21 cellular contexts compared by ENCODE assay signal in the genomic region with DNA sequence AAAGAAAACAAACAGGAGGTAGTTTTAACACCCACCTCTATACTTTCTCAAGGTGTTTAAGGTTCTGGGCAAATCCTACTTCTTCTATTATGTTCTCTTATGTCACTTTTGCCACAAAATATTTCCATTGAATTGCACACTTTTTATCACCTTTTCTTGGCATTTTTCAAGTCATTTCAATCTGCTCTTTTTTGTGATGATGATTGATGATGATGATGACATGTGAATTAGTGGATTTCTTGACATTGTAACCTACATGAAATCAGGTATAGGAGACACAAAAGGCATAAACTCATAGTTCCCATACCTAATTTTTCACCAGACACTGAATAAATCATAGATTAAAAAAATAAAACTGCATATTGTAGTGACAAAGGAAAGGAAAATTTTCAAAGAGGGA. TPM values are rescaled to one million over a fixed set of nuclear protein-coding genes. Genes with fewer than 3 reads are reported as not detected.
DNase-seq lines count a peak whose midpoint lies in the region; ATAC-seq lines count a peak whose summit lies in the region.
"Had no signal": no experiment of that assay in that cellular context is flagged by ENCODE, and none has a peak within 500 bp of the region (broad histone marks: within the 10 kb centered on the region; RNA-seq: fewer than 3 reads in every experiment).

No MANE protein-coding gene starts in this region.

- H3K9me2 ChIP-seq in Karpas-422 (replicated peaks; ENCODE audit: insufficient read depth, low read length): no peaks in the 10 kb centered on the region

- peak; percentile 32 for DNase-seq in activated CD4-positive, alpha-beta T cell treated with anti-CD3 and anti-CD28 coated beads, Interleukin-2, amount 10 ng/mL, durations not matched to agents 24 days and 14 days
- no peak for DNase-seq in activated CD4-positive, alpha-beta T cell treated with anti-CD3 and anti-CD28 coated beads, Interleukin-2, amount 50 U/mL, for 1 hour
- DNase-seq in Karpas-422 (no peak), middle frontal gyrus (ENCODE audit: extremely low spot score, low spot score) (no peak), SHP77 treated with DMSO at 0.1 percent for 48 hours (lab: John Stamatoyannopoulos, UW) (no peak)
- no peak for DNase-seq in activated naive CD8-positive, alpha-beta T cell treated with anti-CD3 and anti-CD28 coated beads for 36 hours
- no peak for DNase-seq in natural killer cell treated with Interleukin-12 subunit alpha and Interleukin-12 subunit beta and Interleukin-15 and Interleukin-18, amount 100 ng/mL, for 72 hours (ENCODE audit: low spot score)
- DNase-seq: adrenal gland, C1 segment of cervical spinal cord, DMS79 treated with DMSO at 0.1 percent for 48 hours, esophagus squamous epithelium, glutamatergic neuron, NCI-H2171 treated with DMSO at 0.1 percent for 48 hours, Peyer's patch, stomach, uterus had no signal

- no peaks in the 10 kb centered on the region for H3K27me3 Mint-ChIP-seq in activated CD4-positive, alpha-beta T cell treated with anti-CD3 and anti-CD28 coated beads, Interleukin-2, amount 10 ng/mL, durations not matched to agents 24 days and 14 days
- no peaks in the 10 kb centered on the region for H3K27me3 Mint-ChIP-seq in activated naive CD8-positive, alpha-beta T cell treated with anti-CD3 and anti-CD28 coated beads for 36 hours
- H3K27me3 Mint-ChIP-seq in natural killer cell treated with Interleukin-12 subunit alpha and Interleukin-12 subunit beta and Interleukin-15 and Interleukin-18, amount 100 ng/mL, for 72 hours: no peaks in the 10 kb centered on the region

- intact Hi-C loops in activated CD4-positive, alpha-beta T cell treated with anti-CD3 and anti-CD28 coated beads, Interleukin-2, amount 10 ng/mL, durations not matched to agents 24 days and 14 days (cut with micrococcal nuclease): loop anchor here (5.0 kb wide), 2 partner anchors 294 to 486 kb away; partner anchors contain the start of gene NEK7

- peaks cover 96% of the 10 kb centered on the region for H3K4me1 ChIP-seq in Karpas-422 (ENCODE audit: low read length)
- H3K4me1 ChIP-seq: adrenal gland, esophagus squamous epithelium, stomach, uterus had no signal

- H3K36me3 ChIP-seq in Karpas-422 (ENCODE audit: insufficient read depth, low read length): peaks cover 63% of the 10 kb centered on the region
- H3K36me3 ChIP-seq: adrenal gland, cardiac muscle cell, esophagus squamous epithelium, Peyer's patch, stomach, uterus had no signal

- peaks cover 38% of the 10 kb centered on the region for H3K4me1 Mint-ChIP-seq in activated CD4-positive, alpha-beta T cell treated with anti-CD3 and anti-CD28 coated beads, Interleukin-2, amount 10 ng/mL, durations not matched to agents 24 days and 14 days
- peaks cover 49% of the 10 kb centered on the region for H3K4me1 Mint-ChIP-seq in activated naive CD8-positive, alpha-beta T cell treated with anti-CD3 and anti-CD28 coated beads for 36 hours
- peaks cover 29 to 53% of the 10 kb centered on the region in 2 donors for H3K4me1 Mint-ChIP-seq in natural killer cell treated with Interleukin-12 subunit alpha and Interleukin-12 subunit beta and Interleukin-15 and Interleukin-18, amount 100 ng/mL, for 72 hours (ENCODE audit: low read depth in 2 of 2)

- no peaks in the 10 kb centered on the region for H3K27me3 ChIP-seq in Karpas-422 (ENCODE audit: low read length)
- H3K27me3 ChIP-seq: adrenal gland, cardiac muscle cell, esophagus squamous epithelium, Peyer's patch, stomach, uterus had no signal

- no peak for ATAC-seq in natural killer cell treated with Interleukin-12 subunit alpha and Interleukin-12 subunit beta and Interleukin-15 and Interleukin-18, amount 100 ng/mL, for 72 hours
- no peak for ATAC-seq in GM21737 (IDR thresholded peaks at IDR 0.05; ENCODE audit: unreplicated experiment)
- ATAC-seq: SK-N-SH treated with all-trans-retinoic acid at 6 μM for 48 hours had no signal

- peak overlapping the region; percentile 89 for H3K4me3 Mint-ChIP-seq in activated CD4-positive, alpha-beta T cell treated with anti-CD3 and anti-CD28 coated beads, Interleukin-2, amount 10 ng/mL, durations not matched to agents 24 days and 14 days
- H3K4me3 Mint-ChIP-seq in activated naive CD8-positive, alpha-beta T cell treated with anti-CD3 and anti-CD28 coated beads for 36 hours: peak overlapping the region; percentile 92
- peak overlapping the region; percentile 91 for H3K4me3 Mint-ChIP-seq in natural killer cell treated with Interleukin-12 subunit alpha and Interleukin-12 subunit beta and Interleukin-15 and Interleukin-18, amount 100 ng/mL, for 72 hours

- peaks cover 76% of the 10 kb centered on the region for H3K79me2 ChIP-seq in Karpas-422 (ENCODE audit: low read length)

- 0 out of 2 replicates have a peak, but pooled peaks cover 2% of the 10 kb centered on the region for H3K9me3 ChIP-seq in Karpas-422 (ENCODE audit: low read length)
- H3K9me3 ChIP-seq: adrenal gland, esophagus squamous epithelium, Peyer's patch, stomach, uterus had no signal

- H3K4me3 ChIP-seq in Karpas-422 (ENCODE audit: low read length): no peak overlapping the region
- H3K4me3 ChIP-seq: adrenal gland, cardiac muscle cell, lung, uterus had no signal

- H2AFZ ChIP-seq in Karpas-422 (ENCODE audit: low read length): no peak overlapping the region

- no peaks in the 10 kb centered on the region for H3K9me3 Mint-ChIP-seq in activated CD4-positive, alpha-beta T cell treated with anti-CD3 and anti-CD28 coated beads, Interleukin-2, amount 10 ng/mL, durations not matched to agents 24 days and 14 days
- no peaks in the 10 kb centered on the region for H3K9me3 Mint-ChIP-seq in activated naive CD8-positive, alpha-beta T cell treated with anti-CD3 and anti-CD28 coated beads for 36 hours
- no peaks in the 10 kb centered on the region for H3K9me3 Mint-ChIP-seq in natural killer cell treated with Interleukin-12 subunit alpha and Interleukin-12 subunit beta and Interleukin-15 and Interleukin-18, amount 100 ng/mL, for 72 hours

- H3K4me2 ChIP-seq in Karpas-422 (ENCODE audit: low read depth, low read length, poor library complexity, severe bottlenecking): peak overlapping the region; percentile 90

- peak overlapping the region; percentile 97 for H3K27ac Mint-ChIP-seq in activated CD4-positive, alpha-beta T cell treated with anti-CD3 and anti-CD28 coated beads, Interleukin-2, amount 10 ng/mL, durations not matched to agents 24 days and 14 days
- H3K27ac Mint-ChIP-seq in activated naive CD8-positive, alpha-beta T cell treated with anti-CD3 and anti-CD28 coated beads for 36 hours: peak overlapping the region; percentile 93
- H3K27ac Mint-ChIP-seq in natural killer cell treated with Interleukin-12 subunit alpha and Interleukin-12 subunit beta and Interleukin-15 and Interleukin-18, amount 100 ng/mL, for 72 hours: peak overlapping the region; percentile 90 to 97

- peaks cover 56% of the 10 kb centered on the region for H3K36me3 Mint-ChIP-seq in activated CD4-positive, alpha-beta T cell treated with anti-CD3 and anti-CD28 coated beads, Interleukin-2, amount 10 ng/mL, durations not matched to agents 24 days and 14 days (ENCODE audit: low read depth)
- peaks cover 63% of the 10 kb centered on the region for H3K36me3 Mint-ChIP-seq in activated naive CD8-positive, alpha-beta T cell treated with anti-CD3 and anti-CD28 coated beads for 36 hours
- H3K36me3 Mint-ChIP-seq in natural killer cell treated with Interleukin-12 subunit alpha and Interleukin-12 subunit beta and Interleukin-15 and Interleukin-18, amount 100 ng/mL, for 72 hours: peaks cover 44% of the 10 kb centered on the region

- H3K9ac ChIP-seq in Karpas-422 (ENCODE audit: low read length): no peak overlapping the region

- peak overlapping the region; percentile 99 for H3K27ac ChIP-seq in Karpas-422 (ENCODE audit: low read length)
- H3K27ac ChIP-seq: adrenal gland, cardiac muscle cell, esophagus squamous epithelium, stomach, uterus had no signal

- H4K20me1 ChIP-seq in Karpas-422 (ENCODE audit: insufficient read depth, low read depth, low read length): no peaks in the 10 kb centered on the region

RNA-seq across cellular contexts. Expression of gene PTPRC, which starts 4.2 kb away (rescaled TPM):
- total RNA-seq in activated CD4-positive, alpha-beta T cell treated with anti-CD3 and anti-CD28 coated beads, Interleukin-2, amount 10 ng/mL, durations not matched to agents 24 days and 14 days: 436 and 438 TPM in 2 replicates
- 367 and 812 TPM in 2 replicates for total RNA-seq in Karpas-422 (2014; rRNA removed; shearing (Covaris generic); ENCODE audit: low replicate concordance)
- total RNA-seq in activated naive CD8-positive, alpha-beta T cell treated with anti-CD3 and anti-CD28 coated beads for 36 hours: 100 to 1,000 TPM; 421 to 422 TPM
- total RNA-seq in natural killer cell treated with Interleukin-12 subunit alpha and Interleukin-12 subunit beta and Interleukin-15 and Interleukin-18, amount 100 ng/mL, for 72 hours: 100 to 1,000 TPM; 334 to 761 TPM
- total RNA-seq: cardiac muscle cell, renal cortical epithelial cell had no signal
